ENCODE assay signal across 1 cellular context in genomic region chr16:57091990-57092785, GRCh38.
TF ChIP-seq lines count a peak whose summit lies in the region.

TSS of gene CPNE2 (plus strand) at chr16:57092583. CDS start at chr16:57110743, 18,160 bp downstream.

TF ChIP-seq in GM12878, 131 proteins besides CTCF, POLR2A, EP300 and RAD21 (continued from another document):
- no peak for TF ChIP-seq SMAD1 (IDR thresholded peaks at IDR 0.05; ENCODE audit: low read depth, partially characterized antibody)
- peak; percentile 90 for TF ChIP-seq IKZF1 (conservative IDR thresholded peaks at IDR 0.05)
- no peak for TF ChIP-seq ELK1 (IDR thresholded peaks at IDR 0.05; ENCODE audit: low read depth, low read length)
- 0 out of 2 replicates have a peak, but pooled peaks have one; percentile 12 for TF ChIP-seq BACH1 (IDR thresholded peaks at IDR 0.05; ENCODE audit: borderline replicate concordance)
- TF ChIP-seq HDAC6 (IDR thresholded peaks at IDR 0.05; ENCODE audit: unreplicated experiment): peak; percentile 88
- no peak for TF ChIP-seq HCFC1 (IDR thresholded peaks at IDR 0.05; ENCODE audit: low read length)
- TF ChIP-seq DPF2 (IDR thresholded peaks at IDR 0.05): no peak; the same call in none of the 2 replicates
- TF ChIP-seq LARP7 (IDR thresholded peaks at IDR 0.05): no peak; the same call in 1 of the 2 replicates
- no peak for TF ChIP-seq SIN3A (IDR thresholded peaks at IDR 0.05; ENCODE audit: low read depth, low read length)
- TF ChIP-seq IRF5 (IDR thresholded peaks at IDR 0.05; ENCODE audit: borderline replicate concordance): no peak
- TF ChIP-seq CHD2 (IDR thresholded peaks at IDR 0.05; ENCODE audit: borderline replicate concordance, low read depth, low read length): no peak
- TF ChIP-seq GATAD2B (conservative IDR thresholded peaks at IDR 0.05; ENCODE audit: low read depth): peak; percentile 71
- TF ChIP-seq SPI1 (IDR thresholded peaks at IDR 0.05; ENCODE audit: borderline replicate concordance, insufficient read depth, low read depth, low read length): no peak
- peak in 1 of 2 experiments; percentile 7; a peak in 1 of 3 replicates for TF ChIP-seq EGR1 (IDR thresholded peaks at IDR 0.05; ENCODE audit: borderline replicate concordance in 1 of 2, low read depth in 2 of 2, low read length in 2 of 2)
- TF ChIP-seq ZNF687 (IDR thresholded peaks at IDR 0.05): 0 out of 2 replicates have a peak, but pooled peaks have one; percentile 13
- TF ChIP-seq SREBF1 (IDR thresholded peaks at IDR 0.05; ENCODE audit: low read length): no peak
- TF ChIP-seq ATF3 (IDR thresholded peaks at IDR 0.05; ENCODE audit: borderline replicate concordance, extremely low read depth, low read depth, low read length): no peak
- TF ChIP-seq ZBTB40 (IDR thresholded peaks at IDR 0.05; ENCODE audit: borderline replicate concordance): no peak
- 0 out of 2 replicates have a peak, but pooled peaks have one; percentile 32 for TF ChIP-seq NKRF (conservative IDR thresholded peaks at IDR 0.05)
- TF ChIP-seq NFXL1 (IDR thresholded peaks at IDR 0.05; ENCODE audit: borderline replicate concordance): no peak
- no peak for TF ChIP-seq SP1 (IDR thresholded peaks at IDR 0.05; ENCODE audit: low read depth, low read length)
- no peak for TF ChIP-seq POLR2AphosphoS2 (IDR thresholded peaks at IDR 0.05; ENCODE audit: low read depth, low read length)
